In the genomic region with DNA sequence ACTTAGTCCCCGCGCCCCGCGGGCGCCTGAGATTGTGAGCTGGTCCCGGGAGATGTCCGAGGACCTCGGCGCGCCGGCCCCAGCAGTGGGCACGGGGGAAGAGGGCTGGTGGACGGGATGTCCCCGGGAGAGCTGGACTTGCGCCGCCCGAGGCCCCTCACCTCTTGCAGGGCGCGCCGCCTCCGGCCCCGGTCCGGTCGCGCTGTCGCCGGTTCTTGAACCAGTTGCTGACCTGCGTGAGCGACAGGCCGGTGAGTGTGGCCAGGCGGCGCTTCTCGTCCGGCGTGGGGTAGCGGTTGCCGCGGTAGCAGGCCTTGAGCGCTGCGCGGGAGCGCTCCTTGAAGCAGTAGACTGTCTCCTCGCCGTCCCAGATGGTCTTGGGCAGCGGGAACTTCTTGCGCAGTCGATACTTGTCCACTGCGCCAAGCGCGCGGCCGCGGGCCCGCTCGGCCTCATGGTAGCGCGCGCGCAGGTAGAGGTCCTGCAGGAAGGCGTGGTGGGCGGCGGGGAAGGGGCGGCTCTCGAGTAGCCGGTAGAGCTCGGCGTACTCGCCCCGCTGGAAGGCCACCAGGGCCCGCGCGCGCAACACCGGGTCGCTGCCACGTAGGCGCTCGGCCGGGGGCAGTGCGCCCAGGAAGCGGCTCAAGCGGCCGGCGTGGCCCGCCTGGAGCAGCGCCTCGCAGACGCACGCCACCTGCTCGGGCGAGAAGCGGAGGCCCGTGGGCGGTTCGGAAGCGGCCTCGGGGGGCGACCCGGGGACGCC, we compare ENCODE assay signal across 8 cellular contexts. TPM values are rescaled to one million over a fixed set of nuclear protein-coding genes. Genes with fewer than 3 reads are reported as not detected.
DNase-seq lines count a peak whose midpoint lies in the region; ATAC-seq and TF ChIP-seq lines count a peak whose summit lies in the region.

No MANE protein-coding gene starts in this region.

- H3K79me2 ChIP-seq in OCI-LY1 (ENCODE audit: insufficient read depth, low read length): no peaks in the 10 kb centered on the region
- no peaks in the 10 kb centered on the region for H3K79me2 ChIP-seq in mammary epithelial cell (ENCODE audit: insufficient read depth, low read length)

- peaks cover 5% of the 10 kb centered on the region for H3K4me1 Mint-ChIP-seq in activated naive CD4-positive, alpha-beta T cell treated with anti-CD3 and anti-CD28 coated beads, Interleukin-2, amount 50 U/mL, for 24 hours
- H3K4me1 Mint-ChIP-seq in stimulated activated effector memory CD8-positive, alpha-beta T cell treated with anti-CD3 and anti-CD28 coated beads, Interleukin-12 subunit alpha, Interleukin-12 subunit beta, amount 100 ng/mL, for 72 hours: peaks cover 23% of the 10 kb centered on the region

- BruUV-seq in mammary epithelial cell (replicated peaks; lab: Mats Ljungman, UMichigan): no TSS peak

- DNase-seq in activated naive CD4-positive, alpha-beta T cell treated with anti-CD3 and anti-CD28 coated beads, Interleukin-2, amount 50 U/mL, for 16 hours: no peak
- peak; percentile 70 for DNase-seq in mammary epithelial cell
- no peak for DNase-seq in kidney epithelial cell (ENCODE audit: low read depth)
- peak in 1 of 2 donors; percentile 78 for DNase-seq in stimulated activated effector memory CD8-positive, alpha-beta T cell treated with anti-CD3 and anti-CD28 coated beads, Interleukin-12 subunit alpha, Interleukin-12 subunit beta, amount 100 ng/mL, for 72 hours (ENCODE audit: low spot score in 2 of 2)

- H4K20me1 ChIP-seq in OCI-LY1 (ENCODE audit: insufficient read depth, low read length): no peaks in the 10 kb centered on the region
- H4K20me1 ChIP-seq in mammary epithelial cell (ENCODE audit: insufficient read depth, low read length): no peaks in the 10 kb centered on the region

- in situ Hi-C loops in mammary epithelial cell (cut with MboI; ENCODE audit: low sequenced_read_pairs in 2 of 2): no loop called here

- intact Hi-C loops in mammary epithelial cell (cut with micrococcal nuclease): loop anchor here (2.0 kb wide), 1 partner anchor 15 kb away; no protein-coding TSS in a partner anchor

- H3K27me3 Mint-ChIP-seq in activated naive CD4-positive, alpha-beta T cell treated with anti-CD3 and anti-CD28 coated beads, Interleukin-2, amount 50 U/mL, for 24 hours: peaks cover 5% of the 10 kb centered on the region

- no peaks in the 10 kb centered on the region for H3K9me3 Mint-ChIP-seq in activated naive CD4-positive, alpha-beta T cell treated with anti-CD3 and anti-CD28 coated beads, Interleukin-2, amount 50 U/mL, for 24 hours
- H3K9me3 Mint-ChIP-seq in stimulated activated effector memory CD8-positive, alpha-beta T cell treated with anti-CD3 and anti-CD28 coated beads, Interleukin-12 subunit alpha, Interleukin-12 subunit beta, amount 100 ng/mL, for 72 hours: no peaks in the 10 kb centered on the region

- H3F3A ChIP-seq in OCI-LY1 (ENCODE audit: insufficient read depth, low read length): no peaks in the 10 kb centered on the region

- H3K4me3 ChIP-seq in OCI-LY1 (ENCODE audit: low read depth, low read length, poor library complexity, severe bottlenecking): peak overlapping the region; percentile 76
- H3K4me3 ChIP-seq in mammary epithelial cell (replicated peaks in 1 of 3; ENCODE audit: insufficient read depth in 1 of 3, low read depth in 2 of 3, low read length in 3 of 3): peak overlapping the region; percentile 62 to 83 (median 73)
- peak overlapping the region; percentile 81 for H3K4me3 ChIP-seq in kidney epithelial cell (ENCODE audit: low read depth, low read length)

- 0% methylated on average over 11 of the region's 100 CpGs for WGBS in mammary epithelial cell (ENCODE audit: low coverage, missing lambda C conversion rate)

- H3K27me3 ChIP-seq in OCI-LY1 (ENCODE audit: insufficient read depth, low read length): no peaks in the 10 kb centered on the region; the same call in 1 of the 2 replicates
- no peaks in the 10 kb centered on the region for H3K27me3 ChIP-seq in mammary epithelial cell (ENCODE audit: insufficient read depth, low read length)
- H3K27me3 ChIP-seq in kidney epithelial cell (ENCODE audit: control insufficient read depth, insufficient read depth, low read length): peaks cover 6% of the 10 kb centered on the region

- dilution Hi-C loops in mammary epithelial cell (cut with HindIII; ENCODE audit: low sequenced_read_pairs): no loop called here

- H3K9me2 ChIP-seq in OCI-LY1 (ENCODE audit: low read depth, low read length): no peaks in the 10 kb centered on the region

- no peak overlapping the region for H3K27ac ChIP-seq in OCI-LY1 (ENCODE audit: low read depth, low read length, poor library complexity, severe bottlenecking)
- peak overlapping the region; percentile 2 for H3K27ac ChIP-seq in mammary epithelial cell (ENCODE audit: insufficient read depth, low read depth, low read length)

- H3K36me3 ChIP-seq in OCI-LY1 (ENCODE audit: insufficient read depth, low read length) (no peaks in the 10 kb centered on the region), mammary epithelial cell (ENCODE audit: insufficient read depth, low read length) (no peaks in the 10 kb centered on the region), kidney epithelial cell (ENCODE audit: control insufficient read depth, insufficient read depth, low read length) (peaks cover 1% of the 10 kb centered on the region)

- no peak overlapping the region for H3K27ac Mint-ChIP-seq in activated naive CD4-positive, alpha-beta T cell treated with anti-CD3 and anti-CD28 coated beads, Interleukin-2, amount 50 U/mL, for 24 hours
- H3K27ac Mint-ChIP-seq in stimulated activated effector memory CD8-positive, alpha-beta T cell treated with anti-CD3 and anti-CD28 coated beads, Interleukin-12 subunit alpha, Interleukin-12 subunit beta, amount 100 ng/mL, for 72 hours: no peak overlapping the region

- H3K4me2 ChIP-seq in OCI-LY1 (ENCODE audit: low read length) (peak overlapping the region; percentile 95), mammary epithelial cell (ENCODE audit: insufficient read depth, low read depth, low read length) (peak overlapping the region; percentile 97)

- H3K9me3 ChIP-seq in OCI-LY1 (ENCODE audit: low read length): no peaks in the 10 kb centered on the region
- no peaks in the 10 kb centered on the region for H3K9me3 ChIP-seq in mammary epithelial cell (replicated peaks; ENCODE audit: insufficient read depth, low read length)

- TF ChIP-seq CTCF in OCI-LY1 (IDR thresholded peaks at IDR 0.05; ENCODE audit: low read length): no peak
- TF ChIP-seq CTCF in mammary epithelial cell (conservative IDR thresholded peaks at IDR 0.05 in 1 of 2, IDR thresholded peaks at IDR 0.05 in 1 of 2; ENCODE audit: extremely low read depth in 1 of 2, insufficient read depth in 1 of 2, low read depth in 1 of 2, low read length in 2 of 2): no peak
- no peak for TF ChIP-seq CTCF in kidney epithelial cell (IDR thresholded peaks at IDR 0.05; ENCODE audit: insufficient read depth, low read length, poor library complexity, severe bottlenecking)

- peak overlapping the region; percentile 68 for H3K4me3 Mint-ChIP-seq in activated naive CD4-positive, alpha-beta T cell treated with anti-CD3 and anti-CD28 coated beads, Interleukin-2, amount 50 U/mL, for 24 hours
- H3K4me3 Mint-ChIP-seq in stimulated activated effector memory CD8-positive, alpha-beta T cell treated with anti-CD3 and anti-CD28 coated beads, Interleukin-12 subunit alpha, Interleukin-12 subunit beta, amount 100 ng/mL, for 72 hours: peak overlapping the region; percentile 90

- H3K4me1 ChIP-seq in OCI-LY1 (ENCODE audit: insufficient read depth, low read length, severe bottlenecking) (peaks cover 27% of the 10 kb centered on the region), mammary epithelial cell (ENCODE audit: insufficient read depth, low read length) (peaks cover 33% of the 10 kb centered on the region)

- no peak overlapping the region for H2AFZ ChIP-seq in OCI-LY1 (ENCODE audit: low read length)
- peak overlapping the region; percentile 84 for H2AFZ ChIP-seq in mammary epithelial cell (ENCODE audit: low read depth, low read length)

- CTCF ChIA-PET in mammary epithelial cell (lab: Charles Lee; ENCODE audit: low non-redundant PET): interaction anchor here (0.6 kb wide), 2 partner anchors 11 to 126 kb away, joined by 3 to 4 read pairs; no protein-coding TSS in a partner anchor

- H3K36me3 Mint-ChIP-seq in activated naive CD4-positive, alpha-beta T cell treated with anti-CD3 and anti-CD28 coated beads, Interleukin-2, amount 50 U/mL, for 24 hours: no peaks in the 10 kb centered on the region
- H3K36me3 Mint-ChIP-seq in stimulated activated effector memory CD8-positive, alpha-beta T cell treated with anti-CD3 and anti-CD28 coated beads, Interleukin-12 subunit alpha, Interleukin-12 subunit beta, amount 100 ng/mL, for 72 hours: peaks cover 12% of the 10 kb centered on the region

- ATAC-seq in stimulated activated effector memory CD8-positive, alpha-beta T cell treated with anti-CD3 and anti-CD28 coated beads, Interleukin-12 subunit alpha, Interleukin-12 subunit beta, amount 100 ng/mL, for 72 hours: no peak
- no peak for ATAC-seq in HG03159 (IDR thresholded peaks at IDR 0.05; ENCODE audit: unreplicated experiment)
- ATAC-seq in GM21381 (IDR thresholded peaks at IDR 0.05; ENCODE audit: unreplicated experiment): no peak

- H3K9ac ChIP-seq in OCI-LY1 (ENCODE audit: low read length) (peak overlapping the region; percentile 27; the same call in 1 of the 2 replicates), mammary epithelial cell (ENCODE audit: insufficient read depth, low read length) (peak overlapping the region; percentile 23)

RNA-seq across cellular contexts. Expression of a gene that starts 1.0 kb away (rescaled TPM):
- total RNA-seq in mammary epithelial cell (1 to 10 TPM; 4.2 to 9.6 TPM), kidney epithelial cell (11.7 and 16.9 TPM in 2 replicates)
- 4.7 TPM for polyA plus RNA-seq in mammary epithelial cell
- 7.1 TPM for polyA minus RNA-seq in mammary epithelial cell

RNA-seq across cellular contexts. Expression of a gene that starts 14.2 kb away (rescaled TPM):
- total RNA-seq in mammary epithelial cell: 10 to 100 TPM; 10.0 to 43.2 TPM
- polyA plus RNA-seq in mammary epithelial cell: 9.8 TPM
- 7.1 TPM for polyA minus RNA-seq in mammary epithelial cell
- 17.7 and 17.8 TPM in 2 replicates for total RNA-seq in kidney epithelial cell

RNA-seq across cellular contexts. Expression of a gene that starts 24.6 kb away (rescaled TPM):
- total RNA-seq in mammary epithelial cell: 10 to 100 TPM; 40.0 to 56.7 TPM
- 17.0 TPM for polyA plus RNA-seq in mammary epithelial cell
- 8.7 TPM for polyA minus RNA-seq in mammary epithelial cell
- total RNA-seq in kidney epithelial cell: 29.9 and 35.8 TPM in 2 replicates

RNA-seq across cellular contexts. Expression of a gene that starts 34.8 kb away (rescaled TPM):
- not detected for total RNA-seq in mammary epithelial cell
- 0.01 TPM for polyA plus RNA-seq in mammary epithelial cell
- polyA minus RNA-seq in mammary epithelial cell: not detected
- not detected in 2 replicates for total RNA-seq in kidney epithelial cell

RNA-seq across cellular contexts. Expression of a gene that starts 37.4 kb away (rescaled TPM):
- total RNA-seq in mammary epithelial cell: 10 to 100 TPM in 1 of 2 donors, 1 to 10 TPM in 1; 9.5 to 19.5 TPM
- 3.6 TPM for polyA plus RNA-seq in mammary epithelial cell
- 3.5 TPM for polyA minus RNA-seq in mammary epithelial cell
- total RNA-seq in kidney epithelial cell: 13.0 and 15.8 TPM in 2 replicates
